In the genomic region with DNA sequence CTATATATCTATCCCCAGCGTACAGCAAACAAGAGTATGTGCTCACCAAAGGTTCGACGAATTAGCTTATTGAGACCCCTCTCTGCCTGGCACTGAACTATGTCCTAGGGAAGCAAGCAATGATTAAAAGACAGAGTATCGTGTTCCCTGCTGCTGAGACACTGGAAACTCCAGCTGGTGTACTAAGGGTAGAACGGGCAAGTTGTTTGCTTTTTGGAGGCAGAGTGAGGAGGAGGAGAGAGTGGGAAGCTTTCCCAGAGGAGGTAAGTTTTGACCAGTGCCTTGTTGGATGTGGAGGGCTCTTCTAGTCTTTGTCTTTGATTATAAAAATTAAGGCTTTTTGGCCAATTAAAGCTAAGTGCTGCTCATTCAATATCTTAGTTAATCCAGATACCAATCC, we compare ENCODE assay signal across 1 cellular context.
TF ChIP-seq lines count a peak whose summit lies in the region.

No MANE protein-coding gene starts in this region.

TF ChIP-seq in A549, 52 proteins besides CTCF, POLR2A, EP300 and RAD21 (continued from another document):
- TF ChIP-seq EHMT2 (IDR thresholded peaks at IDR 0.05; ENCODE audit: low read depth) (no peak), POLR2AphosphoS2 (conservative IDR thresholded peaks at IDR 0.05; ENCODE audit: low read length) (no peak), HDAC2 (IDR thresholded peaks at IDR 0.05) (no peak), RCOR1 (IDR thresholded peaks at IDR 0.05; ENCODE audit: low read depth, low read length) (no peak), NR3C1 (IDR thresholded peaks at IDR 0.05) (no peak)
- TF ChIP-seq, protein P1, sequence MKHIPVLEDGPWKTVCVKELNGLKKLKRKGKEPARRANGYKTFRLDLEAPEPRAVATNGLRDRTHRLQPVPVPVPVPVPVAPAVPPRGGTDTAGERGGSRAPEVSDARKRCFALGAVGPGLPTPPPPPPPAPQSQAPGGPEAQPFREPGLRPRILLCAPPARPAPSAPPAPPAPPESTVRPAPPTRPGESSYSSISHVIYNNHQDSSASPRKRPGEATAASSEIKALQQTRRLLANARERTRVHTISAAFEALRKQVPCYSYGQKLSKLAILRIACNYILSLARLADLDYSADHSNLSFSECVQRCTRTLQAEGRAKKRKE (CRISPR knock-in tag; IDR thresholded peaks at IDR 0.05; ENCODE audit: low read depth) = no peak
